ENCODE assay signal across 8 cellular contexts in genomic region chr1:185317886-185318310, GRCh38. TPM values are rescaled to one million over a fixed set of nuclear protein-coding genes. Genes with fewer than 3 reads are reported as not detected.
DNase-seq lines count a peak whose midpoint lies in the region; ATAC-seq, FAIRE-seq and TF ChIP-seq lines count a peak whose summit lies in the region.

No MANE protein-coding gene starts in this region.

- TF ChIP-seq POLR2A in prostate gland (IDR thresholded peaks at IDR 0.05): no peak

- intact Hi-C loops in prostate gland (cut with DNase I): no loop called here

- no peaks in the 10 kb centered on the region for H3K27me3 ChIP-seq in prostate gland (replicated peaks; ENCODE audit: insufficient read depth)

- no peaks in the 10 kb centered on the region for H3K9me3 ChIP-seq in prostate gland

- FAIRE-seq in urothelium cell line (lab: Jason Lieb, UNC): no peak

- H3K27ac ChIP-seq in prostate gland: peak overlapping the region; percentile 91 to 94

- ATAC-seq in GM19025 (IDR thresholded peaks at IDR 0.05; ENCODE audit: low read depth, unreplicated experiment): peak; percentile 30
- ATAC-seq in HG03175 (IDR thresholded peaks at IDR 0.05; ENCODE audit: unreplicated experiment): peak; percentile 55

- H3K4me3 ChIP-seq in prostate gland: peak overlapping the region; percentile 82 to 86

- peak in 1 of 4 experiments; percentile 7 for TF ChIP-seq CTCF in prostate gland (IDR thresholded peaks at IDR 0.05)

- DNase-seq in Ammon's horn (ENCODE audit: low spot score): peak; percentile 41
- peak; percentile 89 for DNase-seq in NOMO-1 treated with dmso at 0.1 percent for 144 hours (lab: John Stamatoyannopoulos, UW; ENCODE audit: unreplicated experiment)
- DNase-seq in activated T-helper 1 cell treated with anti-CD3 and anti-CD28 coated beads, Interleukin-2, amount 50 U/mL, for 16 hours (ENCODE audit: low read depth in 1 of 2, low spot score in 1 of 2): peak; percentile 43 to 56
- DNase-seq in germinal center (ENCODE audit: low spot score): peak; percentile 56
- DNase-seq in prostate gland (ENCODE audit: low spot score): peak; percentile 9
- DNase-seq in urothelium cell line (ENCODE audit: low spot score): peak; percentile 37

- 31% methylated on average over 11 of the region's 11 CpGs for WGBS in prostate gland

- H3K4me1 ChIP-seq in prostate gland (replicated peaks): no peaks in the 10 kb centered on the region

- no peaks in the 10 kb centered on the region for H3K36me3 ChIP-seq in prostate gland

RNA-seq across cellular contexts. Expression of gene IVNS1ABP, which starts 0.9 kb away (rescaled TPM):
- total RNA-seq in prostate gland: 10 to 100 TPM; 44.4 to 58.8 TPM

Comparison
In these comparisons a context has a peak if more than half of its experiments do, and no peak if none do; other contexts are left out.
1. Peak in every context shown above with its lines: DNase-seq, ATAC-seq, H3K4me3 ChIP-seq and H3K27ac ChIP-seq.
2. DNase-seq: peak in every context shown above with its lines; median percentile 89 in NOMO-1 treated with dmso at 0.1 percent for 144 hours; 56 in germinal center; 50 in activated T-helper 1 cell treated with anti-CD3 and anti-CD28 coated beads, Interleukin-2, amount 50 U/mL, for 16 hours; 41 in Ammon's horn; 37 in urothelium cell line; 9 in prostate gland.